ENCODE assay signal across 1 cellular context in genomic region chr3:52242039-52242438, GRCh38.
TF ChIP-seq lines count a peak whose summit lies in the region.

No MANE protein-coding gene starts in this region.

TF ChIP-seq in K562, 482 proteins besides CTCF, POLR2A, EP300 and RAD21:
- no peak for TF ChIP-seq TCF15 (CRISPR knock-in tag; IDR thresholded peaks at IDR 0.05)
- peak; percentile 72 for TF ChIP-seq MEIS2 (IDR thresholded peaks at IDR 0.05; ENCODE audit: partially characterized antibody)
- no peak for TF ChIP-seq STAT5B (CRISPR knock-in tag; IDR thresholded peaks at IDR 0.05)
- no peak for TF ChIP-seq ZNF592 (IDR thresholded peaks at IDR 0.05)
- no peak for TF ChIP-seq PRPF4 (IDR thresholded peaks at IDR 0.05; ENCODE audit: insufficient read depth, low read depth, low read length, poor library complexity, severe bottlenecking)
- 0 out of 4 replicates have a peak, but pooled peaks of 1 of the 2 experiments have one; percentile 30 for TF ChIP-seq RCOR1 (IDR thresholded peaks at IDR 0.05; ENCODE audit: borderline replicate concordance in 1 of 2, low read depth in 2 of 2, low read length in 2 of 2)
- TF ChIP-seq ZFPM2 (CRISPR knock-in tag; IDR thresholded peaks at IDR 0.05): no peak
- peak; percentile 54; the same call in 1 of the 2 replicates for TF ChIP-seq ZEB2 (IDR thresholded peaks at IDR 0.05)
- peak; percentile 53; the same call in 1 of the 2 replicates for TF ChIP-seq TEAD4 (IDR thresholded peaks at IDR 0.05; ENCODE audit: low read length)
- no peak for TF ChIP-seq TEAD4 (CRISPR knock-in tag; IDR thresholded peaks at IDR 0.05; ENCODE audit: borderline replicate concordance)
- no peak for TF ChIP-seq MGA (IDR thresholded peaks at IDR 0.05)
- no peak for TF ChIP-seq XRCC5 (IDR thresholded peaks at IDR 0.05; ENCODE audit: low read depth, low read length)
- TF ChIP-seq RFX1 (IDR thresholded peaks at IDR 0.05): no peak
- no peak for TF ChIP-seq RBM34 (IDR thresholded peaks at IDR 0.05; ENCODE audit: borderline replicate concordance, insufficient read depth, low read length)
- 0 out of 2 replicates have a peak, but pooled peaks have one; percentile 5 for TF ChIP-seq CBFA2T2 (conservative IDR thresholded peaks at IDR 0.05)
- TF ChIP-seq TAL1 (IDR thresholded peaks at IDR 0.05): peak; percentile 47
- peak; percentile 57; the same call in 1 of the 2 replicates for TF ChIP-seq ARID1B (IDR thresholded peaks at IDR 0.05)
- peak; percentile 47 for TF ChIP-seq TCF3 (CRISPR knock-in tag; IDR thresholded peaks at IDR 0.05)
- peak; percentile 56 for TF ChIP-seq CBFA2T3 (IDR thresholded peaks at IDR 0.05)
- no peak for TF ChIP-seq TSC22D4 (tag; IDR thresholded peaks at IDR 0.05)
- peak; percentile 62 for TF ChIP-seq PKNOX1 (IDR thresholded peaks at IDR 0.05)
- TF ChIP-seq NFYB (IDR thresholded peaks at IDR 0.05; ENCODE audit: extremely low read depth, insufficient read length): no peak
TF ChIP-seq in K562: peak in this region for 10.
